24 cellular contexts compared by ENCODE assay signal in genomic region chr20:53004267-53004813, GRCh38. TPM values are rescaled to one million over a fixed set of nuclear protein-coding genes. Genes with fewer than 3 reads are reported as not detected.
DNase-seq lines count a peak whose midpoint lies in the region; TF ChIP-seq lines count a peak whose summit lies in the region.
"Had no signal": no experiment of that assay in that cellular context is flagged by ENCODE, and none has a peak within 500 bp of the region (broad histone marks: within the 10 kb centered on the region; RNA-seq: fewer than 3 reads in every experiment).

No MANE protein-coding gene starts in this region.

- H3K36me3 ChIP-seq in OCI-LY7 (ENCODE audit: insufficient read depth, low read length) = no peaks in the 10 kb centered on the region; the same call in 1 of the 2 replicates
- H3K36me3 ChIP-seq: BE2C, sigmoid colon, SJSA1, tibial nerve had no signal

- DNase-seq in activated naive CD4-positive, alpha-beta T cell treated with anti-CD3 and anti-CD28 coated beads, Interleukin-2, amount 10 ng/mL, durations not matched to agents 7 days and 5 days = no peak
- DNase-seq in activated naive CD4-positive, alpha-beta T cell treated with Interleukin-2 at 50 U/mL for 16 hours = no peak
- DNase-seq in OCI-LY7 (ENCODE audit: low spot score) = no peak
- DNase-seq in retina = peak; percentile 11
- no peak for DNase-seq in DMS53 treated with DMSO at 0.1 percent for 48 hours (lab: John Stamatoyannopoulos, UW; ENCODE audit: unreplicated experiment)
- DNase-seq in HT-29 (ENCODE audit: low spot score) = no peak
- no peak for DNase-seq in GM13977 (ENCODE audit: low spot score)
- DNase-seq: ACHN; anterior cingulate cortex; BE2C; hypothalamus; KBM-7; NCI-H1694 treated with DMSO at 0.1 percent for 48 hours; NCI-H446 treated with DMSO at 0.1 percent for 48 hours; NCI-H82; RPMI8226; sigmoid colon; stimulated activated CD4-positive, alpha-beta T cell treated with anti-CD3 and anti-CD28 coated beads, Interleukin-12 subunit alpha, Interleukin-12 subunit beta, amount 100 ng/mL, for 4 hours; stimulated activated CD4-positive, alpha-beta T cell treated with anti-CD3 and anti-CD28 coated beads, Interleukin-4, amount 100 ng/mL, for 1 hour had no signal

- no peaks in the 10 kb centered on the region for H3K79me2 ChIP-seq in OCI-LY7 (ENCODE audit: insufficient read depth, low read depth, low read length)

- H3K4me2 ChIP-seq in OCI-LY7 (ENCODE audit: low read length) = peak overlapping the region; percentile 94; the same call in 1 of the 2 replicates

- peak overlapping the region; percentile 100 for H3K27ac ChIP-seq in OCI-LY7 (ENCODE audit: low read depth, low read length, poor library complexity, severe bottlenecking)
- H3K27ac ChIP-seq: SJSA1 had no signal

- H3K9me2 ChIP-seq in OCI-LY7 (ENCODE audit: insufficient read depth, low read length) = no peaks in the 10 kb centered on the region

- CTCF ChIA-PET in activated naive CD4-positive, alpha-beta T cell treated with anti-CD3 and anti-CD28 coated beads, Interleukin-2, amount 10 ng/mL, durations not matched to agents 7 days and 5 days (lab: Charles Lee) = interaction anchor here (0.9 to 2.9 kb wide), 3 partner anchors 8 to 21 kb away, joined by 3 to 9 read pairs (median 4); no protein-coding TSS in a partner anchor
- CTCF ChIA-PET in OCI-LY7 (lab: Charles Lee; ENCODE audit: unreplicated experiment) = no interaction called here

- H3K27ac Mint-ChIP-seq in activated naive CD4-positive, alpha-beta T cell treated with anti-CD3 and anti-CD28 coated beads, Interleukin-2, amount 10 ng/mL, durations not matched to agents 7 days and 5 days = peak overlapping the region; percentile 2
- H3K27ac Mint-ChIP-seq in brain = peak overlapping the region in 3 of 5 experiments; percentile 8 to 72 (median 66)
- H3K27ac Mint-ChIP-seq: memory B cell had no signal

- H3K4me1 Mint-ChIP-seq in activated naive CD4-positive, alpha-beta T cell treated with anti-CD3 and anti-CD28 coated beads, Interleukin-2, amount 10 ng/mL, durations not matched to agents 7 days and 5 days = peaks cover 54% of the 10 kb centered on the region
- H3K4me1 Mint-ChIP-seq in brain = peaks cover 51% of the 10 kb centered on the region

- no peaks in the 10 kb centered on the region for H3K9me3 ChIP-seq in OCI-LY7 (ENCODE audit: low read length)
- H3K9me3 ChIP-seq: BE2C, sigmoid colon, SJSA1, tibial nerve had no signal

- H3K36me3 Mint-ChIP-seq in activated naive CD4-positive, alpha-beta T cell treated with anti-CD3 and anti-CD28 coated beads, Interleukin-2, amount 10 ng/mL, durations not matched to agents 7 days and 5 days = peaks cover 1% of the 10 kb centered on the region
- H3K36me3 Mint-ChIP-seq in brain = no peaks in the 10 kb centered on the region
- H3K36me3 Mint-ChIP-seq: memory B cell had no signal

- POLR2A ChIA-PET in OCI-LY7 (lab: Charles Lee) = interaction anchor here (0.8 to 5.1 kb wide), 3 partner anchors 9 to 1078 kb away, joined by 3 to 36 read pairs (median 4); no protein-coding TSS in a partner anchor

- H3K4me1 ChIP-seq in OCI-LY7 (ENCODE audit: insufficient read depth, low read length, poor library complexity, severe bottlenecking) = peaks cover 56% of the 10 kb centered on the region
- H3K4me1 ChIP-seq: sigmoid colon, SJSA1, tibial nerve had no signal

- TF ChIP-seq CTCF in OCI-LY7 (conservative IDR thresholded peaks at IDR 0.05; ENCODE audit: low read length) (no peak), brain (conservative IDR thresholded peaks at IDR 0.05) (no peak), GM13977 (IDR thresholded peaks at IDR 0.05; ENCODE audit: extremely low read depth, insufficient read depth, missing control alignments) (no peak)

- no peaks in the 10 kb centered on the region for H3K27me3 Mint-ChIP-seq in activated naive CD4-positive, alpha-beta T cell treated with anti-CD3 and anti-CD28 coated beads, Interleukin-2, amount 10 ng/mL, durations not matched to agents 7 days and 5 days
- H3K27me3 Mint-ChIP-seq in brain = peaks cover 6% of the 10 kb centered on the region
- H3K27me3 Mint-ChIP-seq: memory B cell, progenitor cell of endocrine pancreas had no signal

- no peaks in the 10 kb centered on the region for H4K20me1 ChIP-seq in OCI-LY7 (ENCODE audit: insufficient read depth, low read length)

- H3K9me3 Mint-ChIP-seq in activated naive CD4-positive, alpha-beta T cell treated with anti-CD3 and anti-CD28 coated beads, Interleukin-2, amount 10 ng/mL, durations not matched to agents 7 days and 5 days = no peaks in the 10 kb centered on the region
- no peaks in the 10 kb centered on the region for H3K9me3 Mint-ChIP-seq in brain
- H3K9me3 Mint-ChIP-seq: memory B cell had no signal

- in situ Hi-C loops in GM13977 (cut with MboI; ENCODE audit: low pct_unique_long_range_greater_than_20kb, low sequenced_read_pairs, unreplicated experiment) = no loop called here

- intact Hi-C loops in OCI-LY7 (cut with micrococcal nuclease; ENCODE audit: unreplicated experiment) = loop anchor here (5.0 to 10.0 kb wide), 2 partner anchors 153 to 930 kb away; no protein-coding TSS in a partner anchor

- H3K4me3 ChIP-seq in OCI-LY7 (ENCODE audit: low read depth, low read length, poor library complexity, severe bottlenecking) = no peak overlapping the region
- H3K4me3 ChIP-seq: sigmoid colon, SJSA1, tibial nerve had no signal

- H2AFZ ChIP-seq in OCI-LY7 (ENCODE audit: low read length) = peak overlapping the region; percentile 91; the same call in 1 of the 2 replicates

- BruUV-seq in OCI-LY7 (replicated peaks; lab: Mats Ljungman, UMichigan) = no TSS peak

- no peak overlapping the region for H3K4me3 Mint-ChIP-seq in activated naive CD4-positive, alpha-beta T cell treated with anti-CD3 and anti-CD28 coated beads, Interleukin-2, amount 10 ng/mL, durations not matched to agents 7 days and 5 days
- H3K4me3 Mint-ChIP-seq in brain = no peak overlapping the region
- H3K4me3 Mint-ChIP-seq: memory B cell had no signal

RNA-seq across cellular contexts. Expression of gene TSHZ2, which starts 32.2 kb away (rescaled TPM):
- not detected in 2 replicates for total RNA-seq in OCI-LY7 (2014; rRNA removed; shearing (Covaris generic))
- not detected in 2 replicates for total RNA-seq in OCI-LY7 (2022)
- 18.6 TPM for polyA plus RNA-seq in brain (ENCODE audit: insufficient read depth, low read depth, low replicate concordance)
- total RNA-seq in HT-29 (2014; rRNA removed; shearing (Covaris generic)) = 0.05 and 0.81 TPM in 2 replicates
- total RNA-seq: SJSA1 had no signal
